ENCODE assay signal across 1 cellular context in the genomic region with DNA sequence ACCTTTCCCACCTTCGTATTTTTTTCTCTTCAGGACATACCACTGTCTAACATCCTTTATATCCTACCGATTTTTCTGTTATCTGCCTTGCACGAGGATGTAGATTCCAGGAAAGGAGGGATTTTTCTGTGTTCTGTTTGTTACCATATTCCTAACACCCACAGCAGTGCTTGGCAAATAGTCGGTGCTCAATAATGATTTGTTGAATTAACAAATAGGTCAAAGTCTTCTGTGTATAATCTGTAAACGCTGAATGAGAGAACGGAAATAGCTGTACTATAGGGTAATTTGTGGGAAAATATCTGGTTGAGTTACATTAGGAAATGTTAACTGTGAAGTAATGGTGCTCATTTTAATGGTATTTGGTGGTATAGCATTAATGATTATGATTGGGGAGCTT.
TF ChIP-seq lines count a peak whose summit lies in the region.

No MANE protein-coding gene starts in this region.

TF ChIP-seq in GM23338, 12 proteins besides CTCF, POLR2A, EP300 and RAD21 (continued from another document):
- TF ChIP-seq ZNF331 (CRISPR knock-in tag; IDR thresholded peaks at IDR 0.05; ENCODE audit: low read depth) (no peak), EZH2 (IDR thresholded peaks at IDR 0.05; ENCODE audit: low read depth, unreplicated experiment) (no peak), CREB1 (CRISPR knock-in tag; IDR thresholded peaks at IDR 0.05; ENCODE audit: low read depth) (no peak), EZH2phosphoT487 (IDR thresholded peaks at IDR 0.05; ENCODE audit: unreplicated experiment) (no peak), NANOG (IDR thresholded peaks at IDR 0.05; ENCODE audit: borderline replicate concordance) (no peak), STAT1 (IDR thresholded peaks at IDR 0.05; ENCODE audit: unreplicated experiment) (no peak), POLR2AphosphoS5 (IDR thresholded peaks at IDR 0.05; ENCODE audit: low read depth) (no peak), JUNB (IDR thresholded peaks at IDR 0.05; ENCODE audit: unreplicated experiment) (no peak), ZNF114 (CRISPR knock-in tag; IDR thresholded peaks at IDR 0.05) (no peak)
- TF ChIP-seq, protein P1, sequence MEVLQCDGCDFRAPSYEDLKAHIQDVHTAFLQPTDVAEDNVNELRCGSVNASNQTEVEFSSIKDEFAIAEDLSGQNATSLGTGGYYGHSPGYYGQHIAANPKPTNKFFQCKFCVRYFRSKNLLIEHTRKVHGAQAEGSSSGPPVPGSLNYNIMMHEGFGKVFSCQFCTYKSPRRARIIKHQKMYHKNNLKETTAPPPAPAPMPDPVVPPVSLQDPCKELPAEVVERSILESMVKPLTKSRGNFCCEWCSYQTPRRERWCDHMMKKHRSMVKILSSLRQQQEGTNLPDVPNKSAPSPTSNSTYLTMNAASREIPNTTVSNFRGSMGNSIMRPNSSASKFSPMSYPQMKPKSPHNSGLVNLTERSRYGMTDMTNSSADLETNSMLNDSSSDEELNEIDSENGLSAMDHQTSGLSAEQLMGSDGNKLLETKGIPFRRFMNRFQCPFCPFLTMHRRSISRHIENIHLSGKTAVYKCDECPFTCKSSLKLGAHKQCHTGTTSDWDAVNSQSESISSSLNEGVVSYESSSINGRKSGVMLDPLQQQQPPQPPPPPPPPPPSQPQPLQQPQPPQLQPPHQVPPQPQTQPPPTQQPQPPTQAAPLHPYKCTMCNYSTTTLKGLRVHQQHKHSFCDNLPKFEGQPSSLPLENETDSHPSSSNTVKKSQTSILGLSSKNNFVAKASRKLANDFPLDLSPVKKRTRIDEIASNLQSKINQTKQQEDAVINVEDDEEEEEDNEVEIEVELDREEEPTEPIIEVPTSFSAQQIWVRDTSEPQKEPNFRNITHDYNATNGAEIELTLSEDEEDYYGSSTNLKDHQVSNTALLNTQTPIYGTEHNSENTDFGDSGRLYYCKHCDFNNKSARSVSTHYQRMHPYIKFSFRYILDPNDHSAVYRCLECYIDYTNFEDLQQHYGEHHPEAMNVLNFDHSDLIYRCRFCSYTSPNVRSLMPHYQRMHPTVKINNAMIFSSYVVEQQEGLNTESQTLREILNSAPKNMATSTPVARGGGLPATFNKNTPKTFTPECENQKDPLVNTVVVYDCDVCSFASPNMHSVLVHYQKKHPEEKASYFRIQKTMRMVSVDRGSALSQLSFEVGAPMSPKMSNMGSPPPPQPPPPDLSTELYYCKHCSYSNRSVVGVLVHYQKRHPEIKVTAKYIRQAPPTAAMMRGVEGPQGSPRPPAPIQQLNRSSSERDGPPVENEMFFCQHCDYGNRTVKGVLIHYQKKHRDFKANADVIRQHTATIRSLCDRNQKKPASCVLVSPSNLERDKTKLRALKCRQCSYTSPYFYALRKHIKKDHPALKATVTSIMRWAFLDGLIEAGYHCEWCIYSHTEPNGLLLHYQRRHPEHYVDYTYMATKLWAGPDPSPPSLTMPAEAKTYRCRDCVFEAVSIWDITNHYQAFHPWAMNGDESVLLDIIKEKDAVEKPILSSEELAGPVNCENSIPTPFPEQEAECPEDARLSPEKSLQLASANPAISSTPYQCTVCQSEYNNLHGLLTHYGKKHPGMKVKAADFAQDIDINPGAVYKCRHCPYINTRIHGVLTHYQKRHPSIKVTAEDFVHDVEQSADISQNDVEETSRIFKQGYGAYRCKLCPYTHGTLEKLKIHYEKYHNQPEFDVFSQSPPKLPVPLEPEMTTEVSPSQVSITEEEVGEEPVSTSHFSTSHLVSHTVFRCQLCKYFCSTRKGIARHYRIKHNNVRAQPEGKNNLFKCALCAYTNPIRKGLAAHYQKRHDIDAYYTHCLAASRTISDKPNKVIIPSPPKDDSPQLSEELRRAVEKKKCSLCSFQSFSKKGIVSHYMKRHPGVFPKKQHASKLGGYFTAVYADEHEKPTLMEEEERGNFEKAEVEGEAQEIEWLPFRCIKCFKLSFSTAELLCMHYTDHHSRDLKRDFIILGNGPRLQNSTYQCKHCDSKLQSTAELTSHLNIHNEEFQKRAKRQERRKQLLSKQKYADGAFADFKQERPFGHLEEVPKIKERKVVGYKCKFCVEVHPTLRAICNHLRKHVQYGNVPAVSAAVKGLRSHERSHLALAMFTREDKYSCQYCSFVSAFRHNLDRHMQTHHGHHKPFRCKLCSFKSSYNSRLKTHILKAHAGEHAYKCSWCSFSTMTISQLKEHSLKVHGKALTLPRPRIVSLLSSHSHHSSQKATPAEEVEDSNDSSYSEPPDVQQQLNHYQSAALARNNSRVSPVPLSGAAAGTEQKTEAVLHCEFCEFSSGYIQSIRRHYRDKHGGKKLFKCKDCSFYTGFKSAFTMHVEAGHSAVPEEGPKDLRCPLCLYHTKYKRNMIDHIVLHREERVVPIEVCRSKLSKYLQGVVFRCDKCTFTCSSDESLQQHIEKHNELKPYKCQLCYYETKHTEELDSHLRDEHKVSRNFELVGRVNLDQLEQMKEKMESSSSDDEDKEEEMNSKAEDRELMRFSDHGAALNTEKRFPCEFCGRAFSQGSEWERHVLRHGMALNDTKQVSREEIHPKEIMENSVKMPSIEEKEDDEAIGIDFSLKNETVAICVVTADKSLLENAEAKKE (CRISPR knock-in tag; IDR thresholded peaks at IDR 0.05), result no peak
- TF ChIP-seq, protein P2, sequence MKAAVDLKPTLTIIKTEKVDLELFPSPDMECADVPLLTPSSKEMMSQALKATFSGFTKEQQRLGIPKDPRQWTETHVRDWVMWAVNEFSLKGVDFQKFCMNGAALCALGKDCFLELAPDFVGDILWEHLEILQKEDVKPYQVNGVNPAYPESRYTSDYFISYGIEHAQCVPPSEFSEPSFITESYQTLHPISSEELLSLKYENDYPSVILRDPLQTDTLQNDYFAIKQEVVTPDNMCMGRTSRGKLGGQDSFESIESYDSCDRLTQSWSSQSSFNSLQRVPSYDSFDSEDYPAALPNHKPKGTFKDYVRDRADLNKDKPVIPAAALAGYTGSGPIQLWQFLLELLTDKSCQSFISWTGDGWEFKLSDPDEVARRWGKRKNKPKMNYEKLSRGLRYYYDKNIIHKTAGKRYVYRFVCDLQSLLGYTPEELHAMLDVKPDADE (IDR thresholded peaks at IDR 0.05), result no peak
TF ChIP-seq in GM23338: peak in this region for 0.
